In genomic region chr2:161992526-161992925, GRCh38 we compare ENCODE assay signal across 8 cellular contexts.
A peak's percentile ranks its signal among the peaks of the same experiment; 100 is the strongest.
DNase-seq lines count a peak whose midpoint lies in the region; ATAC-seq and TF ChIP-seq lines count a peak whose summit lies in the region.

No MANE protein-coding gene starts in this region.

- no peaks in the 10 kb centered on the region for H3K4me1 ChIP-seq in suprapubic skin

- no peaks in the 10 kb centered on the region for H3K27me3 ChIP-seq in suprapubic skin

- no peaks in the 10 kb centered on the region for H3K36me3 ChIP-seq in suprapubic skin

- TF ChIP-seq POLR2A in suprapubic skin (IDR thresholded peaks at IDR 0.05): no peak

- H3K4me3 ChIP-seq in suprapubic skin: no peak overlapping the region

- no peak overlapping the region for H3K27ac ChIP-seq in suprapubic skin

- no peaks in the 10 kb centered on the region for H3K9me3 ChIP-seq in suprapubic skin

- 31% methylated on average over 3 of the region's 3 CpGs for WGBS in suprapubic skin

- in situ Hi-C loops in G401 (cut with HindIII; ENCODE audit: low sequenced_read_pairs): no loop called here

- TF ChIP-seq CTCF in suprapubic skin (IDR thresholded peaks at IDR 0.05): no peak

- no peak for TF ChIP-seq EP300 in suprapubic skin (IDR thresholded peaks at IDR 0.05)

- peak; percentile 73 for ATAC-seq in GM19438 (IDR thresholded peaks at IDR 0.05; ENCODE audit: low read depth, unreplicated experiment)

- DNase-seq in HT1080 (ENCODE audit: low read depth) (peak; percentile 33), NCI-H187 (lab: John Stamatoyannopoulos, UW) (no peak), NCI-H146 (lab: John Stamatoyannopoulos, UW) (no peak), suprapubic skin (ENCODE audit: low spot score in 2 of 2) (no peak), G401 (ENCODE audit: low spot score) (no peak)
- DNase-seq in activated T-cell treated with anti-CD3 and anti-CD28 coated beads, Interleukin-2, amount 50 U/mL, for 48 hours: peak; percentile 62 to 69
- peak; percentile 62 for DNase-seq in stimulated activated CD4-positive, alpha-beta T cell treated with anti-CD3 and anti-CD28 coated beads, Interleukin-15, amount 100 ng/mL, for 24 hours

Comparison
In these comparisons a context has a peak if more than half of its experiments do, and no peak if none do; other contexts are left out.
1. DNase-seq: peak in HT1080 (single experiment), activated T-cell treated with anti-CD3 and anti-CD28 coated beads, Interleukin-2, amount 50 U/mL, for 48 hours (2 of 2) and stimulated activated CD4-positive, alpha-beta T cell treated with anti-CD3 and anti-CD28 coated beads, Interleukin-15, amount 100 ng/mL, for 24 hours (single experiment); none in NCI-H187 (0 of 2), NCI-H146 (single experiment), suprapubic skin (0 of 2) and G401 (single experiment).